Comparison of ENCODE assay signal across 9 cellular contexts in the genomic region with DNA sequence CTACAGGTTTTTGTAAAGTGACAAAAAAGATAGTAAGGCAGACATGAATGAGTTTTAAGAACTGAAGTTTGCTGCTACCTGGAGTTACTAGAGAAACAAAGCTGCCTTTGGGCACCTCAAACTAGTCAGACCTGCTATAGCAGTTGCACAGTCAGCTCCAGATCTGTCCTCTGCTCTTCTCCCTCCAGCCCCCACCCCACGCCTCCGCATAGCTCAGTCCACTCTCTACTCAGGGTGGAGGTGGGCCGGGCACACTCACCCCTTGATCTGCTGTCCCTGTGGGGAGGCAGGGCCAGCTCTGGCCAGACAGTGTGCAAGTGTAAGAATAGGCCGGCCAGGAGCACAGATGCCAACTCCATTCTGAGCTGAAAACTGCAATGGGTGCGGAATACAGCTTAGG. TPM values are rescaled to one million over a fixed set of nuclear protein-coding genes. Genes with fewer than 3 reads are reported as not detected.
DNase-seq lines count a peak whose midpoint lies in the region; ATAC-seq and TF ChIP-seq lines count a peak whose summit lies in the region.
"Had no signal": no experiment of that assay in that cellular context is flagged by ENCODE, and none has a peak within 500 bp of the region (broad histone marks: within the 10 kb centered on the region; RNA-seq: fewer than 3 reads in every experiment).

No MANE protein-coding gene starts in this region.

- peaks cover 68% of the 10 kb centered on the region for H3K4me1 Mint-ChIP-seq in activated CD4-positive, alpha-beta T cell treated with anti-CD3 and anti-CD28 coated beads for 36 hours
- peaks cover 80% of the 10 kb centered on the region for H3K4me1 Mint-ChIP-seq in activated naive CD8-positive, alpha-beta T cell treated with anti-CD3 and anti-CD28 coated beads, Interleukin-2, amount 50 U/mL, for 24 hours

- H3K9me3 ChIP-seq in lung (ENCODE audit: control insufficient read depth in 2 of 2, insufficient read depth in 1 of 2, low read length in 1 of 2), result no peaks in the 10 kb centered on the region
- no peaks in the 10 kb centered on the region for H3K9me3 ChIP-seq in testis

- no peaks in the 10 kb centered on the region for H3K27me3 Mint-ChIP-seq in activated CD4-positive, alpha-beta T cell treated with anti-CD3 and anti-CD28 coated beads for 36 hours
- no peaks in the 10 kb centered on the region for H3K27me3 Mint-ChIP-seq in activated naive CD8-positive, alpha-beta T cell treated with anti-CD3 and anti-CD28 coated beads, Interleukin-2, amount 50 U/mL, for 24 hours

- no peak for TF ChIP-seq POLR2A in testis (IDR thresholded peaks at IDR 0.05)

- H3K27me3 ChIP-seq in lung (ENCODE audit: control insufficient read depth, insufficient read depth) (no peaks in the 10 kb centered on the region), testis (no peaks in the 10 kb centered on the region)

- H3K4me3 ChIP-seq in lung, result no peak overlapping the region
- H3K4me3 ChIP-seq in testis, result no peak overlapping the region

- peaks cover 0 to 4% of the 10 kb centered on the region in 2 donors for H3K4me1 ChIP-seq in lung (ENCODE audit: control insufficient read depth in 2 of 2, insufficient read depth in 2 of 2, low read length in 2 of 2)
- peaks cover 49% of the 10 kb centered on the region for H3K4me1 ChIP-seq in testis

- H3K9me3 Mint-ChIP-seq in activated CD4-positive, alpha-beta T cell treated with anti-CD3 and anti-CD28 coated beads for 36 hours (ENCODE audit: low read depth), result no peaks in the 10 kb centered on the region
- no peaks in the 10 kb centered on the region for H3K9me3 Mint-ChIP-seq in activated naive CD8-positive, alpha-beta T cell treated with anti-CD3 and anti-CD28 coated beads, Interleukin-2, amount 50 U/mL, for 24 hours
- H3K9me3 Mint-ChIP-seq: activated naive CD4-positive, alpha-beta T cell treated with anti-CD3 and anti-CD28 coated beads, Interleukin-2, amount 50 U/mL, for 72 hours had no signal

- no peak for ATAC-seq in activated CD4-positive, alpha-beta T cell treated with anti-CD3 and anti-CD28 coated beads for 36 hours
- ATAC-seq in activated naive CD8-positive, alpha-beta T cell treated with anti-CD3 and anti-CD28 coated beads, Interleukin-2, amount 50 U/mL, for 24 hours, result no peak
- no peak for ATAC-seq in lung (ENCODE audit: insufficient read depth, low FRiP score)
- ATAC-seq in HG03175 (IDR thresholded peaks at IDR 0.05; ENCODE audit: unreplicated experiment), result no peak
- ATAC-seq: activated naive CD4-positive, alpha-beta T cell treated with anti-CD3 and anti-CD28 coated beads, Interleukin-2, amount 50 U/mL, for 72 hours had no signal

- intact Hi-C loops in activated CD4-positive, alpha-beta T cell treated with anti-CD3 and anti-CD28 coated beads for 36 hours (cut with DNase I, micrococcal nuclease), result loop anchor here (5.0 kb wide), 5 partner anchors 62 to 507 kb away; partner anchors contain the start of genes CEP68 (in 1 of the 2) and PELI1 (in 1 of the 2)
- intact Hi-C loops in testis (cut with DNase I; ENCODE audit: low total_unique reads), result loop anchor here (5.0 kb wide), 3 partner anchors 103 to 218 kb away; no protein-coding TSS in a partner anchor

- H3K36me3 ChIP-seq in lung (ENCODE audit: control insufficient read depth in 2 of 2, insufficient read depth in 2 of 2, low read length in 2 of 2), result no peaks in the 10 kb centered on the region
- H3K36me3 ChIP-seq in testis (ENCODE audit: low read depth, missing control alignments), result no peaks in the 10 kb centered on the region

- CTCF ChIA-PET in activated CD4-positive, alpha-beta T cell treated with anti-CD3 and anti-CD28 coated beads for 36 hours (lab: Charles Lee), result interaction anchor here (0.7 to 4.0 kb wide), 18 partner anchors 9 to 319 kb away, joined by 3 to 19 read pairs (median 4); no protein-coding TSS in a partner anchor

- no peak for DNase-seq in activated CD4-positive, alpha-beta T cell treated with anti-CD3 and anti-CD28 coated beads for 36 hours
- no peak for DNase-seq in activated CD4-positive, alpha-beta T cell treated with anti-CD3 and anti-CD28 coated beads, Interleukin-2, amount 50 U/mL, for 48 hours
- no peak for DNase-seq in activated naive CD8-positive, alpha-beta T cell treated with anti-CD3 and anti-CD28 coated beads, Interleukin-2, amount 50 U/mL, for 24 hours
- DNase-seq in lung (ENCODE audit: low spot score), result peak; percentile 44
- DNase-seq in testis, result peak; percentile 40
- no peak for DNase-seq in stimulated activated CD4-positive, alpha-beta T cell treated with anti-CD3 and anti-CD28 coated beads, Interleukin-2, amount 100 ng/mL, for 48 hours
- DNase-seq in stimulated activated CD4-positive, alpha-beta T cell treated with anti-CD3 and anti-CD28 coated beads, Interleukin-4, amount 100 ng/mL, for 1 hour, result no peak

- POLR2A ChIA-PET in activated CD4-positive, alpha-beta T cell treated with anti-CD3 and anti-CD28 coated beads for 36 hours (lab: Charles Lee), result interaction anchor here (0.6 to 1.3 kb wide), 2 partner anchors 67 to 125 kb away, joined by 4 read pairs; partner anchors contain the start of gene AFTPH

- 60 to 66% methylated on average over 5 of the region's 5 CpGs for WGBS in lung, 2 donors
- WGBS in testis, 2 donors, result 68 to 82% methylated on average over 5 of the region's 5 CpGs

- H3K27ac ChIP-seq in lung (ENCODE audit: low read depth in 1 of 2, low read length in 1 of 2) (peak overlapping the region; percentile 1 to 7), testis (peak overlapping the region; percentile 29 to 37)

- H3K36me3 Mint-ChIP-seq in activated CD4-positive, alpha-beta T cell treated with anti-CD3 and anti-CD28 coated beads for 36 hours (ENCODE audit: low read depth), result peaks cover 3% of the 10 kb centered on the region
- H3K36me3 Mint-ChIP-seq in activated naive CD8-positive, alpha-beta T cell treated with anti-CD3 and anti-CD28 coated beads, Interleukin-2, amount 50 U/mL, for 24 hours (ENCODE audit: low read depth), result no peaks in the 10 kb centered on the region

- H3K4me3 Mint-ChIP-seq in activated CD4-positive, alpha-beta T cell treated with anti-CD3 and anti-CD28 coated beads for 36 hours, result no peak overlapping the region
- H3K4me3 Mint-ChIP-seq in activated naive CD8-positive, alpha-beta T cell treated with anti-CD3 and anti-CD28 coated beads, Interleukin-2, amount 50 U/mL, for 24 hours, result peak overlapping the region; percentile 50

- H3K27ac Mint-ChIP-seq in activated CD4-positive, alpha-beta T cell treated with anti-CD3 and anti-CD28 coated beads for 36 hours, result peak overlapping the region; percentile 39
- peak overlapping the region; percentile 83 for H3K27ac Mint-ChIP-seq in activated naive CD8-positive, alpha-beta T cell treated with anti-CD3 and anti-CD28 coated beads, Interleukin-2, amount 50 U/mL, for 24 hours
- H3K27ac Mint-ChIP-seq: activated naive CD4-positive, alpha-beta T cell treated with anti-CD3 and anti-CD28 coated beads, Interleukin-2, amount 50 U/mL, for 72 hours had no signal

- TF ChIP-seq CTCF in lung (IDR thresholded peaks at IDR 0.05; ENCODE audit: control extremely low read depth, extremely low read depth), result no peak
- TF ChIP-seq CTCF in testis (IDR thresholded peaks at IDR 0.05), result no peak

RNA-seq across cellular contexts. Expression of gene SERTAD2, which starts 4.1 kb away (rescaled TPM):
- 10 to 100 TPM; 14.5 to 14.9 TPM for total RNA-seq in activated CD4-positive, alpha-beta T cell treated with anti-CD3 and anti-CD28 coated beads for 36 hours
- total RNA-seq in lung (10 to 100 TPM; 19.3 to 26.7 TPM), testis (10 to 100 TPM; 41.4 to 41.7 TPM)
- polyA plus RNA-seq in lung (10 to 100 TPM in 1 of 2 donors, 1 to 10 TPM in 1; 7.9 to 11.6 TPM), testis (ENCODE audit: insufficient read depth, low read depth, low replicate concordance) (24.8 TPM)

Comparison
In these comparisons a context has a peak if more than half of its experiments do, and no peak if none do; other contexts are left out.
1. DNase-seq: peak in lung (single experiment) and testis (single experiment); none in activated CD4-positive, alpha-beta T cell treated with anti-CD3 and anti-CD28 coated beads for 36 hours (single experiment), activated CD4-positive, alpha-beta T cell treated with anti-CD3 and anti-CD28 coated beads, Interleukin-2, amount 50 U/mL, for 48 hours (0 of 2), activated naive CD8-positive, alpha-beta T cell treated with anti-CD3 and anti-CD28 coated beads, Interleukin-2, amount 50 U/mL, for 24 hours (single experiment), stimulated activated CD4-positive, alpha-beta T cell treated with anti-CD3 and anti-CD28 coated beads, Interleukin-2, amount 100 ng/mL, for 48 hours (0 of 2) and stimulated activated CD4-positive, alpha-beta T cell treated with anti-CD3 and anti-CD28 coated beads, Interleukin-4, amount 100 ng/mL, for 1 hour (single experiment).